In genomic region chr22:49847751-49848689, GRCh38 we compare ENCODE assay signal across 9 cellular contexts. TPM values are rescaled to one million over a fixed set of nuclear protein-coding genes. Genes with fewer than 3 reads are reported as not detected.
DNase-seq lines count a peak whose midpoint lies in the region; ATAC-seq and TF ChIP-seq lines count a peak whose summit lies in the region.
"Had no signal": no experiment of that assay in that cellular context is flagged by ENCODE, and none has a peak within 500 bp of the region (broad histone marks: within the 10 kb centered on the region; RNA-seq: fewer than 3 reads in every experiment).

No MANE protein-coding gene starts in this region.

- H3K36me3 ChIP-seq in right lobe of liver (no peaks in the 10 kb centered on the region), thymus (ENCODE audit: control insufficient read depth, insufficient read depth) (peaks cover 3% of the 10 kb centered on the region)

- H3K27me3 Mint-ChIP-seq in activated CD4-positive, alpha-beta T cell treated with anti-CD3 and anti-CD28 coated beads, Interleukin-2, amount 10 ng/mL, durations not matched to agents 24 days and 14 days: peaks cover 35% of the 10 kb centered on the region

- H3K27ac ChIP-seq in right lobe of liver (no peak overlapping the region), thymus (ENCODE audit: low read depth) (peak overlapping the region; percentile 18)
- H3K27ac ChIP-seq: C4-2B had no signal

- no peak for DNase-seq in activated CD4-positive, alpha-beta T cell treated with anti-CD3 and anti-CD28 coated beads, Interleukin-2, amount 10 ng/mL, durations not matched to agents 24 days and 14 days
- no peak for DNase-seq in activated CD4-positive, alpha-beta T cell treated with anti-CD3 and anti-CD28 coated beads for 48 hours
- DNase-seq in astrocyte of the hippocampus (ENCODE audit: low read depth, low spot score) (peak; percentile 27), right lobe of liver (peak in 2 of 3 donors; percentile 61 to 63)
- DNase-seq in activated CD8-positive, alpha-beta memory T cell treated with anti-CD3 and anti-CD28 coated beads for 24 hours: no peak

- no peak for TF ChIP-seq CTCF in right lobe of liver (IDR thresholded peaks at IDR 0.05)

- H3K4me1 Mint-ChIP-seq in activated CD4-positive, alpha-beta T cell treated with anti-CD3 and anti-CD28 coated beads, Interleukin-2, amount 10 ng/mL, durations not matched to agents 24 days and 14 days: peaks cover 12% of the 10 kb centered on the region

- H3K9me3 ChIP-seq in right lobe of liver: no peaks in the 10 kb centered on the region
- H3K9me3 ChIP-seq in thymus (ENCODE audit: control insufficient read depth): no peaks in the 10 kb centered on the region

- H3K4me3 Mint-ChIP-seq in activated CD4-positive, alpha-beta T cell treated with anti-CD3 and anti-CD28 coated beads, Interleukin-2, amount 10 ng/mL, durations not matched to agents 24 days and 14 days: peak overlapping the region; percentile 53

- ATAC-seq in right lobe of liver: peak; percentile 6 to 26 (median 18)
- no peak for ATAC-seq in HG03439 (IDR thresholded peaks at IDR 0.05; ENCODE audit: unreplicated experiment)
- ATAC-seq in GM21825 (IDR thresholded peaks at IDR 0.05; ENCODE audit: unreplicated experiment): no peak

- peak overlapping the region; percentile 41 to 56 (median 46) for H3K4me3 ChIP-seq in right lobe of liver
- H3K4me3 ChIP-seq in thymus (ENCODE audit: low read length): peak overlapping the region; percentile 48

- TF ChIP-seq POLR2A in right lobe of liver (IDR thresholded peaks at IDR 0.05): no peak

- no peaks in the 10 kb centered on the region for H3K9me3 Mint-ChIP-seq in activated CD4-positive, alpha-beta T cell treated with anti-CD3 and anti-CD28 coated beads, Interleukin-2, amount 10 ng/mL, durations not matched to agents 24 days and 14 days

- H3K27me3 ChIP-seq in right lobe of liver (peaks cover 0 to 5% of the 10 kb centered on the region in 2 donors), thymus (ENCODE audit: control insufficient read depth, insufficient read depth) (peaks cover 44% of the 10 kb centered on the region)

- WGBS in right lobe of liver (ENCODE audit: insufficient coverage, low coverage, low lambda C conversion rate, missing lambda C conversion rate): 12% methylated on average over 34 of the region's 64 CpGs
- 31% methylated on average over 64 of the region's 64 CpGs for WGBS in thymus

- no peak overlapping the region for H3K27ac Mint-ChIP-seq in activated CD4-positive, alpha-beta T cell treated with anti-CD3 and anti-CD28 coated beads, Interleukin-2, amount 10 ng/mL, durations not matched to agents 24 days and 14 days

- no peaks in the 10 kb centered on the region for H3K36me3 Mint-ChIP-seq in activated CD4-positive, alpha-beta T cell treated with anti-CD3 and anti-CD28 coated beads, Interleukin-2, amount 10 ng/mL, durations not matched to agents 24 days and 14 days (ENCODE audit: low read depth)

- intact Hi-C loops in activated CD4-positive, alpha-beta T cell treated with anti-CD3 and anti-CD28 coated beads, Interleukin-2, amount 10 ng/mL, durations not matched to agents 24 days and 14 days (cut with micrococcal nuclease): no loop called here
- intact Hi-C loops in right lobe of liver (cut with DNase I): no loop called here

- H3K4me1 ChIP-seq in right lobe of liver (peaks cover 0 to 15% (median 4%) of the 10 kb centered on the region in 4 donors), thymus (ENCODE audit: control insufficient read depth, insufficient read depth, low read length) (peaks cover 5% of the 10 kb centered on the region)

RNA-seq across cellular contexts. Expression of gene ZBED4, which starts 5.6 kb away (rescaled TPM):
- total RNA-seq in activated CD4-positive, alpha-beta T cell treated with anti-CD3 and anti-CD28 coated beads, Interleukin-2, amount 10 ng/mL, durations not matched to agents 24 days and 14 days: 18.2 and 19.8 TPM in 2 replicates
- total RNA-seq in right lobe of liver: 1 to 10 TPM; 4.1 to 9.3 (median 5.2) TPM
- 6.4 TPM for polyA plus RNA-seq in thymus

RNA-seq across cellular contexts. Expression of gene BRD1, which starts 20.3 kb away (rescaled TPM):
- total RNA-seq in activated CD4-positive, alpha-beta T cell treated with anti-CD3 and anti-CD28 coated beads, Interleukin-2, amount 10 ng/mL, durations not matched to agents 24 days and 14 days: 36.2 and 43.2 TPM in 2 replicates
- total RNA-seq in right lobe of liver: 10 to 100 TPM in 5 of 6 experiments, 1 to 10 TPM in 1; 9.3 to 17.8 (median 11.6) TPM
- 43.6 TPM for polyA plus RNA-seq in thymus

Comparison
In these comparisons a context has a peak if more than half of its experiments do, and no peak if none do; other contexts are left out.
1. DNase-seq: peak in astrocyte of the hippocampus (single experiment) and right lobe of liver (2 of 3); none in activated CD4-positive, alpha-beta T cell treated with anti-CD3 and anti-CD28 coated beads, Interleukin-2, amount 10 ng/mL, durations not matched to agents 24 days and 14 days (single experiment), activated CD4-positive, alpha-beta T cell treated with anti-CD3 and anti-CD28 coated beads for 48 hours (single experiment) and activated CD8-positive, alpha-beta memory T cell treated with anti-CD3 and anti-CD28 coated beads for 24 hours (single experiment).
2. ATAC-seq: peak in right lobe of liver (4 of 4); none in HG03439 (single experiment) and GM21825 (single experiment).